In the genomic region with DNA sequence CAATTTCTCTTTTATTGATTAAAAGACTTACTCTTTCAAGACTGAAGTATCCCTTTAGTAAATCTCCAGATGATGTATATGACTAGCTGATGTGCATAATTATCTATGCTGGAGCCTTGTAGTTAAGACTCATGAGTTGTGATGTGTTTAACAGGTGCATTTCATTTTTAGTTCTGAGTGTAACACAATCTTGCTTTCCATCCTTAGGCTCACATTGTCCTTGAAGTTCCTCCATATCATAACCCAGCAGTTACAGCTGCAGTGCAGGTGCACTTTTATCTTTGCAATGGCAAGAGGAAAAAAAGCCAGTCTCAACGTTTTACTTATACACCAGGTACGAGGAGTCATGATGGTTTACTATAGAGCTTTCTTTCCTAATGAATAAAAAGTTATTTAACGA, we compare ENCODE assay signal across 1 cellular context.
TF ChIP-seq lines count a peak whose summit lies in the region.

No MANE protein-coding gene starts in this region.

TF ChIP-seq in K562, 482 proteins besides CTCF, POLR2A, EP300 and RAD21 (continued from another document):
- TF ChIP-seq, protein P1, sequence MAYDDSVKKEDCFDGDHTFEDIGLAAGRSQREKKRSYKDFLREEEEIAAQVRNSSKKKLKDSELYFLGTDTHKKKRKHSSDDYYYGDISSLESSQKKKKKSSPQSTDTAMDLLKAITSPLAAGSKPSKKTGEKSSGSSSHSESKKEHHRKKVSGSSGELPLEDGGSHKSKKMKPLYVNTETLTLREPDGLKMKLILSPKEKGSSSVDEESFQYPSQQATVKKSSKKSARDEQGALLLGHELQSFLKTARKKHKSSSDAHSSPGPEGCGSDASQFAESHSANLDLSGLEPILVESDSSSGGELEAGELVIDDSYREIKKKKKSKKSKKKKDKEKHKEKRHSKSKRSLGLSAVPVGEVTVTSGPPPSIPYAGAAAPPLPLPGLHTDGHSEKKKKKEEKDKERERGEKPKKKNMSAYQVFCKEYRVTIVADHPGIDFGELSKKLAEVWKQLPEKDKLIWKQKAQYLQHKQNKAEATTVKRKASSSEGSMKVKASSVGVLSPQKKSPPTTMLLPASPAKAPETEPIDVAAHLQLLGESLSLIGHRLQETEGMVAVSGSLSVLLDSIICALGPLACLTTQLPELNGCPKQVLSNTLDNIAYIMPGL (CRISPR knock-in tag; IDR thresholded peaks at IDR 0.05) = no peak
- no peak for TF ChIP-seq DNMT1 (IDR thresholded peaks at IDR 0.05)
- no peak for TF ChIP-seq BRCA1 (IDR thresholded peaks at IDR 0.05)
- TF ChIP-seq BRCA1 (CRISPR knock-in tag; IDR thresholded peaks at IDR 0.05) = no peak
- no peak for TF ChIP-seq ZC3H8 (IDR thresholded peaks at IDR 0.05)
- no peak for TF ChIP-seq ZNF57 (CRISPR knock-in tag; IDR thresholded peaks at IDR 0.05)
- no peak for TF ChIP-seq CREB1 (IDR thresholded peaks at IDR 0.05)
- TF ChIP-seq CREB1 (CRISPR knock-in tag; IDR thresholded peaks at IDR 0.05) = no peak
- no peak for TF ChIP-seq ZNF3 (CRISPR knock-in tag; IDR thresholded peaks at IDR 0.05)
- no peak for TF ChIP-seq NFATC3 (IDR thresholded peaks at IDR 0.05)
- TF ChIP-seq, protein P2, sequence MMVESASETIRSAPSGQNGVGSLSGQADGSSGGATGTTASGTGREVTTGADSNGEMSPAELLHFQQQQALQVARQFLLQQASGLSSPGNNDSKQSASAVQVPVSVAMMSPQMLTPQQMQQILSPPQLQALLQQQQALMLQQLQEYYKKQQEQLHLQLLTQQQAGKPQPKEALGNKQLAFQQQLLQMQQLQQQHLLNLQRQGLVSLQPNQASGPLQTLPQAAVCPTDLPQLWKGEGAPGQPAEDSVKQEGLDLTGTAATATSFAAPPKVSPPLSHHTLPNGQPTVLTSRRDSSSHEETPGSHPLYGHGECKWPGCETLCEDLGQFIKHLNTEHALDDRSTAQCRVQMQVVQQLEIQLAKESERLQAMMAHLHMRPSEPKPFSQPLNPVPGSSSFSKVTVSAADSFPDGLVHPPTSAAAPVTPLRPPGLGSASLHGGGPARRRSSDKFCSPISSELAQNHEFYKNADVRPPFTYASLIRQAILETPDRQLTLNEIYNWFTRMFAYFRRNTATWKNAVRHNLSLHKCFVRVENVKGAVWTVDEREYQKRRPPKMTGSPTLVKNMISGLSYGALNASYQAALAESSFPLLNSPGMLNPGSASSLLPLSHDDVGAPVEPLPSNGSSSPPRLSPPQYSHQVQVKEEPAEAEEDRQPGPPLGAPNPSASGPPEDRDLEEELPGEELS (CRISPR knock-in tag; IDR thresholded peaks at IDR 0.05; ENCODE audit: borderline replicate concordance) = no peak
- TF ChIP-seq, protein P3, sequence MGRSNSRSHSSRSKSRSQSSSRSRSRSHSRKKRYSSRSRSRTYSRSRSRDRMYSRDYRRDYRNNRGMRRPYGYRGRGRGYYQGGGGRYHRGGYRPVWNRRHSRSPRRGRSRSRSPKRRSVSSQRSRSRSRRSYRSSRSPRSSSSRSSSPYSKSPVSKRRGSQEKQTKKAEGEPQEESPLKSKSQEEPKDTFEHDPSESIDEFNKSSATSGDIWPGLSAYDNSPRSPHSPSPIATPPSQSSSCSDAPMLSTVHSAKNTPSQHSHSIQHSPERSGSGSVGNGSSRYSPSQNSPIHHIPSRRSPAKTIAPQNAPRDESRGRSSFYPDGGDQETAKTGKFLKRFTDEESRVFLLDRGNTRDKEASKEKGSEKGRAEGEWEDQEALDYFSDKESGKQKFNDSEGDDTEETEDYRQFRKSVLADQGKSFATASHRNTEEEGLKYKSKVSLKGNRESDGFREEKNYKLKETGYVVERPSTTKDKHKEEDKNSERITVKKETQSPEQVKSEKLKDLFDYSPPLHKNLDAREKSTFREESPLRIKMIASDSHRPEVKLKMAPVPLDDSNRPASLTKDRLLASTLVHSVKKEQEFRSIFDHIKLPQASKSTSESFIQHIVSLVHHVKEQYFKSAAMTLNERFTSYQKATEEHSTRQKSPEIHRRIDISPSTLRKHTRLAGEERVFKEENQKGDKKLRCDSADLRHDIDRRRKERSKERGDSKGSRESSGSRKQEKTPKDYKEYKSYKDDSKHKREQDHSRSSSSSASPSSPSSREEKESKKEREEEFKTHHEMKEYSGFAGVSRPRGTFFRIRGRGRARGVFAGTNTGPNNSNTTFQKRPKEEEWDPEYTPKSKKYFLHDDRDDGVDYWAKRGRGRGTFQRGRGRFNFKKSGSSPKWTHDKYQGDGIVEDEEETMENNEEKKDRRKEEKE (IDR thresholded peaks at IDR 0.05; ENCODE audit: borderline replicate concordance in 1 of 2, control insufficient read depth in 1 of 2, low read depth in 2 of 2, low read length in 1 of 2) = no peak
- TF ChIP-seq ZFX (CRISPR knock-in tag; IDR thresholded peaks at IDR 0.05) = no peak
